15 cellular contexts compared by ENCODE assay signal in genomic region chr7:41915861-41916260, GRCh38.
A peak's percentile ranks its signal among the peaks of the same experiment; 100 is the strongest.
DNase-seq lines count a peak whose midpoint lies in the region; ATAC-seq, FAIRE-seq and TF ChIP-seq lines count a peak whose summit lies in the region.
"Had no signal": no experiment of that assay in that cellular context is flagged by ENCODE, and none has a peak within 500 bp of the region (broad histone marks: within the 10 kb centered on the region; RNA-seq: fewer than 3 reads in every experiment).

No MANE protein-coding gene starts in this region.

- TF ChIP-seq POLR2A in endothelial cell of umbilical vein (IDR thresholded peaks at IDR 0.05; ENCODE audit: low read depth, low read length) = no peak

- H3K27ac Mint-ChIP-seq in activated CD4-positive, alpha-beta memory T cell treated with anti-CD3 and anti-CD28 coated beads, Interleukin-2, amount 10 ng/mL, durations not matched to agents 7 days and 5 days = no peak overlapping the region
- H3K27ac Mint-ChIP-seq: activated CD8-positive, alpha-beta T cell treated with anti-CD3 and anti-CD28 coated beads, Interleukin-2, amount 10 ng/mL, durations not matched to agents 7 days and 5 days; IgD-negative memory B cell had no signal

- no peaks in the 10 kb centered on the region for H3K9me3 Mint-ChIP-seq in activated CD4-positive, alpha-beta memory T cell treated with anti-CD3 and anti-CD28 coated beads, Interleukin-2, amount 10 ng/mL, durations not matched to agents 7 days and 5 days
- H3K9me3 Mint-ChIP-seq: IgD-negative memory B cell had no signal

- H3K4ac ChIP-seq in trophoblast cell (ENCODE audit: low read depth, low read length) = no peak overlapping the region

- peaks cover 3% of the 10 kb centered on the region for H3K79me1 ChIP-seq in trophoblast cell (ENCODE audit: low read length)

- ATAC-seq in mucosa of descending colon (no peak), HG02610 (IDR thresholded peaks at IDR 0.05; ENCODE audit: unreplicated experiment) (no peak)
- ATAC-seq: activated CD8-positive, alpha-beta T cell treated with anti-CD3 and anti-CD28 coated beads, Interleukin-2, amount 10 ng/mL, durations not matched to agents 7 days and 5 days had no signal

- no peak overlapping the region for H3K4me3 Mint-ChIP-seq in activated CD4-positive, alpha-beta memory T cell treated with anti-CD3 and anti-CD28 coated beads, Interleukin-2, amount 10 ng/mL, durations not matched to agents 7 days and 5 days
- H3K4me3 Mint-ChIP-seq: activated CD8-positive, alpha-beta T cell treated with anti-CD3 and anti-CD28 coated beads, Interleukin-2, amount 10 ng/mL, durations not matched to agents 7 days and 5 days; IgD-negative memory B cell had no signal

- H3K18ac ChIP-seq in trophoblast cell (ENCODE audit: low read length) = no peak overlapping the region

- H2BK12ac ChIP-seq in trophoblast cell (ENCODE audit: low read length) = no peak overlapping the region

- no peaks in the 10 kb centered on the region for H4K20me1 ChIP-seq in endothelial cell of umbilical vein (replicated peaks; ENCODE audit: control insufficient read depth, extremely low read depth, insufficient read depth, low read length)

- H2AK5ac ChIP-seq in trophoblast cell (ENCODE audit: low read length) = no peak overlapping the region

- H3K27me3 ChIP-seq in endothelial cell of umbilical vein (ENCODE audit: control insufficient read depth in 2 of 2, insufficient read depth in 2 of 2, low read length in 2 of 2) = no peaks in the 10 kb centered on the region
- H3K27me3 ChIP-seq in trophoblast cell (ENCODE audit: insufficient read depth, low read length) = no peaks in the 10 kb centered on the region

- no CpG with 5 or more reads among the region's 1 CpG for WGBS in trophoblast cell (ENCODE audit: extremely low coverage, insufficient coverage, insufficient read length)

- no peaks in the 10 kb centered on the region for H3K9me1 ChIP-seq in endothelial cell of umbilical vein (replicated peaks; ENCODE audit: control insufficient read depth, extremely low read depth, insufficient read depth, low read length)

- H3K4me2 ChIP-seq in endothelial cell of umbilical vein (ENCODE audit: insufficient read depth, low read length) (peak overlapping the region; percentile 57), trophoblast cell (ENCODE audit: low read length) (no peak overlapping the region)

- peak overlapping the region; percentile 84 for H3K27ac ChIP-seq in endothelial cell of umbilical vein (ENCODE audit: insufficient read depth, low read depth, low read length)
- H3K27ac ChIP-seq in trophoblast cell (ENCODE audit: low read depth, low read length) = no peak overlapping the region

- dilution Hi-C loops in endothelial cell of umbilical vein (cut with MboI; ENCODE audit: extremely low pct_ligation_motif_present, low sequenced_read_pairs) = no loop called here

- H2BK5ac ChIP-seq in trophoblast cell (ENCODE audit: low read depth, low read length, poor library complexity) = no peak overlapping the region

- H2AFZ ChIP-seq in endothelial cell of umbilical vein (ENCODE audit: low read depth, low read length) (no peak overlapping the region), trophoblast cell (ENCODE audit: insufficient read depth, low read length, poor library complexity) (no peak overlapping the region)

- H3K4me1 Mint-ChIP-seq in activated CD4-positive, alpha-beta memory T cell treated with anti-CD3 and anti-CD28 coated beads, Interleukin-2, amount 10 ng/mL, durations not matched to agents 7 days and 5 days = no peaks in the 10 kb centered on the region

- no peaks in the 10 kb centered on the region for H3K36me3 ChIP-seq in endothelial cell of umbilical vein (ENCODE audit: control insufficient read depth in 2 of 2, extremely low read depth in 1 of 2, insufficient read depth in 2 of 2, low read length in 2 of 2)
- H3K36me3 ChIP-seq in trophoblast cell (ENCODE audit: control insufficient read depth in 1 of 2, insufficient read depth in 2 of 2, low read length in 2 of 2) = no peaks in the 10 kb centered on the region
- H3K36me3 ChIP-seq in mucosa of descending colon (ENCODE audit: low read depth) = no peaks in the 10 kb centered on the region
- H3K36me3 ChIP-seq: heart right ventricle had no signal

- H3K14ac ChIP-seq in trophoblast cell (ENCODE audit: low read length) = no peak overlapping the region

- H3K79me2 ChIP-seq in endothelial cell of umbilical vein (ENCODE audit: control insufficient read depth, insufficient read depth, low read length) (no peaks in the 10 kb centered on the region), trophoblast cell (ENCODE audit: control insufficient read depth, insufficient read depth, low read length, poor library complexity) (peaks cover 2% of the 10 kb centered on the region)

- DNase-seq in Daoy (ENCODE audit: low read depth) (peak; percentile 52), NCI-H226 (peak; percentile 48), endothelial cell of umbilical vein (ENCODE audit: low read depth, low spot score) (no peak), trophoblast cell (no peak), mucosa of descending colon (no peak), T-helper 1 cell (no peak)
- DNase-seq in activated CD4-positive, alpha-beta memory T cell treated with anti-CD3 and anti-CD28 coated beads, Interleukin-2, amount 10 ng/mL, durations not matched to agents 7 days and 5 days = no peak
- DNase-seq: activated CD8-positive, alpha-beta T cell treated with anti-CD3 and anti-CD28 coated beads, Interleukin-2, amount 10 ng/mL, durations not matched to agents 7 days and 5 days; GDM1; heart right ventricle; NCI-H1417 treated with DMSO at 0.1 percent for 48 hours; NCI-H2227 treated with DMSO at 0.1 percent for 48 hours had no signal

- H3K4me3 ChIP-seq in endothelial cell of umbilical vein (replicated peaks in 1 of 3; ENCODE audit: insufficient read depth in 1 of 3, low read depth in 1 of 3, low read length in 3 of 3) = no peak overlapping the region
- H3K4me3 ChIP-seq in trophoblast cell (ENCODE audit: low read depth, low read length) = no peak overlapping the region
- H3K4me3 ChIP-seq in mucosa of descending colon = no peak overlapping the region
- H3K4me3 ChIP-seq: heart right ventricle, skin epidermis had no signal

- POLR2A ChIA-PET in endothelial cell of umbilical vein (lab: Charles Lee) = no interaction called here
- POLR2A ChIA-PET in activated CD4-positive, alpha-beta memory T cell treated with anti-CD3 and anti-CD28 coated beads, Interleukin-2, amount 10 ng/mL, durations not matched to agents 7 days and 5 days (lab: Charles Lee) = no interaction called here

- H3K36me3 Mint-ChIP-seq in activated CD4-positive, alpha-beta memory T cell treated with anti-CD3 and anti-CD28 coated beads, Interleukin-2, amount 10 ng/mL, durations not matched to agents 7 days and 5 days (ENCODE audit: low read depth) = no peaks in the 10 kb centered on the region

- FAIRE-seq in endothelial cell of umbilical vein (lab: Jason Lieb, UNC) = no peak

- peaks cover 25% of the 10 kb centered on the region for H3K27me3 Mint-ChIP-seq in activated CD4-positive, alpha-beta memory T cell treated with anti-CD3 and anti-CD28 coated beads, Interleukin-2, amount 10 ng/mL, durations not matched to agents 7 days and 5 days

- peak overlapping the region; percentile 55 for H3K9ac ChIP-seq in endothelial cell of umbilical vein (replicated peaks; ENCODE audit: extremely low read depth, insufficient read depth, low read length)
- H3K9ac ChIP-seq in trophoblast cell (ENCODE audit: low read length) = no peak overlapping the region

- no TSS peak for BruUV-seq in endothelial cell of umbilical vein (replicated peaks; lab: Mats Ljungman, UMichigan)

- H3K23ac ChIP-seq in trophoblast cell (ENCODE audit: low read length) = no peak overlapping the region

- CTCF ChIA-PET in endothelial cell of umbilical vein (lab: Charles Lee) = interaction anchor here (1.4 to 3.5 kb wide), 3 partner anchors 21 to 961 kb away, joined by 3 to 22 read pairs (median 6); no protein-coding TSS in a partner anchor
- CTCF ChIA-PET in activated CD4-positive, alpha-beta memory T cell treated with anti-CD3 and anti-CD28 coated beads, Interleukin-2, amount 10 ng/mL, durations not matched to agents 7 days and 5 days (lab: Charles Lee) = interaction anchor here (1.8 kb wide), 1 partner anchor 26 kb away, joined by 5 read pairs; no protein-coding TSS in a partner anchor

- no peak overlapping the region for H4K91ac ChIP-seq in trophoblast cell (ENCODE audit: low read depth, low read length)

- peak overlapping the region; percentile 22 for H2BK120ac ChIP-seq in trophoblast cell (ENCODE audit: insufficient read depth, low read length, poor library complexity)

- H3K9me3 ChIP-seq in endothelial cell of umbilical vein (replicated peaks; ENCODE audit: control insufficient read depth, insufficient read depth, low read length) (no peaks in the 10 kb centered on the region), trophoblast cell (ENCODE audit: insufficient read depth, low read depth, low read length) (no peaks in the 10 kb centered on the region), mucosa of descending colon (no peaks in the 10 kb centered on the region)
- H3K9me3 ChIP-seq: heart right ventricle had no signal

- TF ChIP-seq CTCF in endothelial cell of umbilical vein (IDR thresholded peaks at IDR 0.05; ENCODE audit: extremely low read depth in 1 of 2, insufficient read depth in 1 of 2, low read depth in 1 of 2, low read length in 2 of 2) = no peak
- no peak for TF ChIP-seq CTCF in mucosa of descending colon (IDR thresholded peaks at IDR 0.05)

- no peak overlapping the region for H4K12ac ChIP-seq in trophoblast cell (ENCODE audit: low read depth, low read length)

- H4K8ac ChIP-seq in trophoblast cell (ENCODE audit: low read depth, low read length) = no peak overlapping the region

- peaks cover 24% of the 10 kb centered on the region for H3K4me1 ChIP-seq in endothelial cell of umbilical vein (ENCODE audit: control insufficient read depth, extremely low read depth, insufficient read depth, low read length)
- peaks cover 4 to 5% of the 10 kb centered on the region in 2 experiments for H3K4me1 ChIP-seq in trophoblast cell (ENCODE audit: control insufficient read depth in 1 of 2, insufficient read depth in 2 of 2, low read length in 2 of 2)
- no peaks in the 10 kb centered on the region for H3K4me1 ChIP-seq in mucosa of descending colon (ENCODE audit: low read depth)

- intact Hi-C loops in endothelial cell of umbilical vein (cut with micrococcal nuclease) = no loop called here
- intact Hi-C loops in mucosa of descending colon (cut with DNase I, micrococcal nuclease) = no loop called here

TF ChIP-seq in endothelial cell of umbilical vein, 7 proteins besides CTCF, POLR2A, EP300 and RAD21:
- TF ChIP-seq EZH2 (IDR thresholded peaks at IDR 0.05; ENCODE audit: borderline replicate concordance, low read depth, low read length, severe bottlenecking) = no peak

Comparison
In these comparisons a context has a peak if more than half of its experiments do, and no peak if none do; other contexts are left out.
1. DNase-seq: peak in Daoy (single experiment) and NCI-H226 (single experiment); none in endothelial cell of umbilical vein (single experiment), trophoblast cell (0 of 2), mucosa of descending colon (0 of 3), T-helper 1 cell (0 of 5) and activated CD4-positive, alpha-beta memory T cell treated with anti-CD3 and anti-CD28 coated beads, Interleukin-2, amount 10 ng/mL, durations not matched to agents 7 days and 5 days (single experiment).